Comparison of ENCODE assay signal across 23 cellular contexts in genomic region chrX:48909703-48910102, GRCh38. TPM values are rescaled to one million over a fixed set of nuclear protein-coding genes. Genes with fewer than 3 reads are reported as not detected.
DNase-seq lines count a peak whose midpoint lies in the region; ATAC-seq, FAIRE-seq and TF ChIP-seq lines count a peak whose summit lies in the region.
"Had no signal": no experiment of that assay in that cellular context is flagged by ENCODE, and none has a peak within 500 bp of the region (broad histone marks: within the 10 kb centered on the region; RNA-seq: fewer than 3 reads in every experiment).

No MANE protein-coding gene starts in this region.

- H3K27ac ChIP-seq in A549: no peak overlapping the region
- H3K27ac ChIP-seq in kidney (ENCODE audit: low read depth in 2 of 2, low read length in 2 of 2): no peak overlapping the region
- H3K27ac ChIP-seq: C4-2B, esophagus squamous epithelium, left ventricle myocardium inferior, stomach, tibial artery had no signal

- no peaks in the 10 kb centered on the region for H3K27me3 ChIP-seq in NT2/D1 (ENCODE audit: insufficient read depth, insufficient read length)
- H3K27me3 ChIP-seq: esophagus squamous epithelium, stomach, tibial artery had no signal

- no peak for FAIRE-seq in A549 (lab: Jason Lieb, UNC)
- no peak for FAIRE-seq in kidney (lab: Jason Lieb, UNC)
- FAIRE-seq: frontal cortex, H1 had no signal

- no peak for TF ChIP-seq EP300 in A549 (IDR thresholded peaks at IDR 0.05)

- H3K36me3 ChIP-seq in NT2/D1 (ENCODE audit: insufficient read depth, insufficient read length, low read length) (peaks cover 62% of the 10 kb centered on the region), kidney (ENCODE audit: control insufficient read depth in 1 of 2, insufficient read depth in 2 of 2, low read length in 2 of 2) (peaks cover 0 to 6% of the 10 kb centered on the region in 2 donors)

- 98% methylated on average over 12 of the region's 13 CpGs for WGBS in A549 (ENCODE audit: missing lambda C conversion rate)

- H3K9me3 ChIP-seq in A549: no peaks in the 10 kb centered on the region
- no peaks in the 10 kb centered on the region for H3K9me3 ChIP-seq in NT2/D1 (ENCODE audit: insufficient read depth, low read length)
- no peaks in the 10 kb centered on the region for H3K9me3 ChIP-seq in kidney (ENCODE audit: control insufficient read depth in 1 of 2, low read length in 2 of 2)
- H3K9me3 ChIP-seq: esophagus squamous epithelium, left ventricle myocardium inferior, tibial artery had no signal

- TF ChIP-seq CTCF in A549 (IDR thresholded peaks at IDR 0.05) (no peak), kidney (IDR thresholded peaks at IDR 0.05; ENCODE audit: borderline replicate concordance, extremely low read depth, insufficient read depth) (no peak)

- no peak for TF ChIP-seq RAD21 in A549 (conservative IDR thresholded peaks at IDR 0.05 in 1 of 2, IDR thresholded peaks at IDR 0.05 in 1 of 2)

- intact Hi-C loops in kidney (cut with DNase I): no loop called here

- CTCF ChIA-PET in A549 (lab: Yijun Ruan, JAX): interaction anchor here (1.0 kb wide), 1 partner anchor 18 kb away, joined by 3 read pairs; no protein-coding TSS in a partner anchor

- no peak overlapping the region for H3K4me3 ChIP-seq in A549
- no peak overlapping the region for H3K4me3 ChIP-seq in NT2/D1 (ENCODE audit: insufficient read length, low read depth)
- no peak overlapping the region for H3K4me3 ChIP-seq in kidney (ENCODE audit: low read length in 2 of 2)
- H3K4me3 ChIP-seq: left ventricle myocardium inferior, tibial artery had no signal

- DNase-seq in A549 (ENCODE audit: low read depth in 1 of 2, low spot score in 1 of 2) (no peak), NT2/D1 (ENCODE audit: low read depth, low spot score) (no peak), kidney (peak; percentile 56), activated gamma-delta T cell treated with Interleukin-2 at 50 U/mL for 16 hours (no peak), NCI-H524 (lab: John Stamatoyannopoulos, UW) (no peak)
- DNase-seq: activated CD4-positive, alpha-beta T cell treated with anti-CD3 and anti-CD28 coated beads for 4 hours; activated naive CD4-positive, alpha-beta T cell treated with anti-CD3 and anti-CD28 coated beads for 36 hours; activated T-cell treated with anti-CD3 and anti-CD28 coated beads, Interleukin-2, amount 50 U/mL, for 48 hours; endodermal cell; esophagus squamous epithelium; left ventricle myocardium inferior; naive thymus-derived CD4-positive, alpha-beta T cell; NCI-H510A; right cardiac atrium; RPMI8226; stimulated activated CD4-positive, alpha-beta T cell treated with anti-CD3 and anti-CD28 coated beads, Interleukin-15, amount 100 ng/mL, for 24 hours; stomach; T-helper 2 cell; tibial artery had no signal

- H3K4me1 ChIP-seq in A549: peaks cover 13% of the 10 kb centered on the region
- peaks cover 5% of the 10 kb centered on the region for H3K4me1 ChIP-seq in NT2/D1 (ENCODE audit: insufficient read depth, insufficient read length)
- peaks cover 0 to 10% of the 10 kb centered on the region in 2 donors for H3K4me1 ChIP-seq in kidney (ENCODE audit: control insufficient read depth in 1 of 2, insufficient read depth in 1 of 2, low read depth in 1 of 2, low read length in 2 of 2)

- POLR2A ChIA-PET in A549 (lab: Yijun Ruan, JAX): no interaction called here

- H3K9ac ChIP-seq in NT2/D1 (ENCODE audit: insufficient read length, low read depth) (peak overlapping the region; percentile 50), kidney (ENCODE audit: low read length in 2 of 2) (no peak overlapping the region)

- no peak for ATAC-seq in A549
- no peak for ATAC-seq in HG02938 (IDR thresholded peaks at IDR 0.05; ENCODE audit: unreplicated experiment)
- ATAC-seq: naive thymus-derived CD4-positive, alpha-beta T cell; right cardiac atrium had no signal

- peak overlapping the region; percentile 84; the same call in 2 of the 3 replicates for H3K4me2 ChIP-seq in A549

- TF ChIP-seq POLR2A in A549 (IDR thresholded peaks at IDR 0.05; ENCODE audit: low read length): no peak

TF ChIP-seq in A549, 52 proteins besides CTCF, POLR2A, EP300 and RAD21:
- TF ChIP-seq HEYL (CRISPR knock-in tag; IDR thresholded peaks at IDR 0.05) (no peak), FOSB (CRISPR knock-in tag; IDR thresholded peaks at IDR 0.05) (no peak), KDM5A (IDR thresholded peaks at IDR 0.05) (no peak), TP53 (CRISPR knock-in tag; IDR thresholded peaks at IDR 0.05) (no peak), RARB (CRISPR knock-in tag; IDR thresholded peaks at IDR 0.05) (no peak), CBX2 (IDR thresholded peaks at IDR 0.05; ENCODE audit: borderline replicate concordance, low read depth) (no peak), TFCP2L1 (CRISPR knock-in tag; IDR thresholded peaks at IDR 0.05) (no peak)

RNA-seq across cellular contexts. Expression of gene SLC35A2, which starts 1.7 kb away (rescaled TPM):
- polyA plus RNA-seq in A549 (2011; rRNA removed) (39.4 and 64.2 TPM in 2 replicates), A549 (2017; fragmentation: RNase III; extraction: RNeasy Plus Mini Kit Qiagen cat#74134 plus additional on column Dnase treatment) (42.3 to 50.2 TPM (median 49.0 TPM) in 3 replicates), kidney (ENCODE audit: insufficient read depth, low read depth, low replicate concordance) (29.3 TPM)
- polyA plus RNA-seq in A549 (2012; cell fraction: cytosol; rRNA removed): 47.0 and 62.4 TPM in 2 replicates
- polyA plus RNA-seq in A549 (2012; cell fraction: nucleus; rRNA removed): 71.5 and 82.6 TPM in 2 replicates
- polyA minus RNA-seq in A549 (2011; rRNA and poly(A)+ RNA removed): 53.2 and 68.1 TPM in 2 replicates
- 34.2 TPM for total RNA-seq in kidney

RNA-seq across cellular contexts. Expression of gene PIM2, which starts 9.1 kb away (rescaled TPM):
- polyA plus RNA-seq in A549 (2011; rRNA removed): 8.2 and 8.5 TPM in 2 replicates
- 10.0 and 11.2 TPM in 2 replicates for polyA plus RNA-seq in A549 (2012; cell fraction: cytosol; rRNA removed)
- 18.2 and 21.9 TPM in 2 replicates for polyA plus RNA-seq in A549 (2012; cell fraction: nucleus; rRNA removed)
- 7.9 to 8.8 TPM (median 7.9 TPM) in 3 replicates for polyA plus RNA-seq in A549 (2017; fragmentation: RNase III; extraction: RNeasy Plus Mini Kit Qiagen cat#74134 plus additional on column Dnase treatment)
- 9.0 and 12.3 TPM in 2 replicates for polyA minus RNA-seq in A549 (2011; rRNA and poly(A)+ RNA removed)
- total RNA-seq in kidney: 29.6 TPM
- 8.7 TPM for polyA plus RNA-seq in kidney (ENCODE audit: insufficient read depth, low read depth, low replicate concordance)

RNA-seq across cellular contexts. Expression of gene PQBP1, which starts 12.0 kb away (rescaled TPM):
- polyA plus RNA-seq in A549 (2011; rRNA removed) (119 and 125 TPM in 2 replicates), A549 (2017; fragmentation: RNase III; extraction: RNeasy Plus Mini Kit Qiagen cat#74134 plus additional on column Dnase treatment) (140 to 158 TPM (median 147 TPM) in 3 replicates), kidney (ENCODE audit: insufficient read depth, low read depth, low replicate concordance) (93.4 TPM)
- 169 and 209 TPM in 2 replicates for polyA plus RNA-seq in A549 (2012; cell fraction: cytosol; rRNA removed)
- 204 and 214 TPM in 2 replicates for polyA plus RNA-seq in A549 (2012; cell fraction: nucleus; rRNA removed)
- polyA minus RNA-seq in A549 (2011; rRNA and poly(A)+ RNA removed): 95.1 and 139 TPM in 2 replicates
- 61.3 TPM for total RNA-seq in kidney

RNA-seq across cellular contexts. Expression of gene TIMM17B, which starts 12.1 kb away (rescaled TPM):
- 68.9 and 71.8 TPM in 2 replicates for polyA plus RNA-seq in A549 (2011; rRNA removed)
- polyA plus RNA-seq in A549 (2012; cell fraction: cytosol; rRNA removed): 176 and 203 TPM in 2 replicates
- polyA plus RNA-seq in A549 (2012; cell fraction: nucleus; rRNA removed): 162 and 173 TPM in 2 replicates
- 71.9 to 76.9 TPM (median 73.3 TPM) in 3 replicates for polyA plus RNA-seq in A549 (2017; fragmentation: RNase III; extraction: RNeasy Plus Mini Kit Qiagen cat#74134 plus additional on column Dnase treatment)
- polyA minus RNA-seq in A549 (2011; rRNA and poly(A)+ RNA removed): 51.2 and 55.1 TPM in 2 replicates
- 44.8 TPM for total RNA-seq in kidney
- polyA plus RNA-seq in kidney (ENCODE audit: insufficient read depth, low read depth, low replicate concordance): 109 TPM

RNA-seq across cellular contexts. Expression of gene OTUD5, which starts 47.7 kb away (rescaled TPM):
- polyA plus RNA-seq in A549 (2011; rRNA removed): 57.7 and 65.6 TPM in 2 replicates
- 49.8 and 52.3 TPM in 2 replicates for polyA plus RNA-seq in A549 (2012; cell fraction: cytosol; rRNA removed)
- polyA plus RNA-seq in A549 (2012; cell fraction: nucleus; rRNA removed): 94.0 and 113 TPM in 2 replicates
- polyA plus RNA-seq in A549 (2017; fragmentation: RNase III; extraction: RNeasy Plus Mini Kit Qiagen cat#74134 plus additional on column Dnase treatment): 42.5 to 48.2 TPM (median 45.9 TPM) in 3 replicates
- 53.4 and 57.2 TPM in 2 replicates for polyA minus RNA-seq in A549 (2011; rRNA and poly(A)+ RNA removed)
- 56.2 TPM for total RNA-seq in kidney
- polyA plus RNA-seq in kidney (ENCODE audit: insufficient read depth, low read depth, low replicate concordance): 40.2 TPM
